9 cellular contexts compared by ENCODE assay signal in the genomic region with DNA sequence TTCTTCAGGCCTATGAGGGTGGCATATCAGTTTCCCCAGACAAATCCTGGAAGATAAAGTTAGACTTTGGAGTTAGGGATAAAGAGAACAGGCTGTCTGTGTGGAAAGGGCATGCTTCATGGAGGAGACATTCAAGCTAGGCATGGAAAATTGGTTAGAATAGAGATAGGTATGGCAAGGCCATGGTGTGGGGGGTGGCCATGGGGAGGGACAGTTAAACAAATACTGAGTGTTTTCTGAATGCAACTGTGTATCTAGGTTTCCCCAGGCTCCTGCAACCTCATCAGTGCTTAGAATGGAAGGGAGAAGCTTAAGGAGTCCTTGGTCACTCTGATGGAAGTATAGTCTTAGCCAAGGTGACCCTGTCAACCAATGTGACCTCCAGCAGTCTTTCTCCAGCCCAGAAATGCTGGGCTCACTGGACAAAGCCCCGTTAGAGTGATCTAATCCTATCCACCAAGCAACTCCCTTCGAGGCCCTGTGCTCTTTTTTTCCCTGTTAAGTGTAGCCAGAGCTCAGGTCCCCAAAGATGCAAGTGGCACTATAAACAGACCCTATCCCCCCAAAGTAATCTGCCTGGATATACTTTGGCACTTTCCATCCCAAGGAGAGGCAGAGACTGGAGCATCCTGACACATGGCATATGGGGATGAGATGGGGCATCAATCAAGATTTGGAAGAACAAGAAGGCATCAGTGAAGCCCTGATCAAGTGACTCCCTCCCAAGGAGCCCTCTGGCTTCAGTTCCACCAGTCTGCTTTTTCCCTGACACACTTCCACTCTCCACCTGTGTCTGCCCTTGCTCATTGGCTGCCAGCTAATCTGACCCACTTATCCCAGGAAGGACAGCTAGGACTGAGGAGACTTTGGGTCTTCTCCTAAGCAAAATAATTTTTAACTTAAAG. TPM values are rescaled to one million over a fixed set of nuclear protein-coding genes. Genes with fewer than 3 reads are reported as not detected.
A peak's percentile ranks its signal among the peaks of the same experiment; 100 is the strongest.
DNase-seq lines count a peak whose midpoint lies in the region; ATAC-seq and TF ChIP-seq lines count a peak whose summit lies in the region.
"Had no signal": no experiment of that assay in that cellular context is flagged by ENCODE, and none has a peak within 500 bp of the region (broad histone marks: within the 10 kb centered on the region; RNA-seq: fewer than 3 reads in every experiment).

No MANE protein-coding gene starts in this region.

- intact Hi-C loops in sciatic nerve (cut with DNase I): no loop called here
- intact Hi-C loops in left colon (cut with DNase I, micrococcal nuclease): no loop called here

- TF ChIP-seq CTCF in cardiac fibroblast (IDR thresholded peaks at IDR 0.05; ENCODE audit: low read depth, low read length): no peak

- no peaks in the 10 kb centered on the region for H3K9me3 ChIP-seq in MG63

- H3K4me3 ChIP-seq in GM08714 (ENCODE audit: low read length) (peak overlapping the region; percentile 8; the same call in 1 of the 2 replicates), MG63 (peak overlapping the region; percentile 24), cardiac fibroblast (replicated peaks in 1 of 2; ENCODE audit: low read depth in 2 of 2, low read length in 2 of 2) (peak overlapping the region; percentile 5 to 49)

- no peaks in the 10 kb centered on the region for H3K27me3 ChIP-seq in MG63

- H3K36me3 ChIP-seq in MG63: peaks cover 20% of the 10 kb centered on the region

- DNase-seq in MG63 (no peak), cardiac fibroblast (ENCODE audit: low read depth in 2 of 2) (no peak), pons (ENCODE audit: low spot score) (peak; percentile 17), NOMO-1 treated with dmso at 0.1 percent for 144 hours (lab: John Stamatoyannopoulos, UW; ENCODE audit: unreplicated experiment) (no peak), sciatic nerve (ENCODE audit: low spot score) (no peak), left colon (no peak)
- no peak for DNase-seq in effector CD4-positive, alpha-beta T cell
- DNase-seq: Karpas-422 had no signal

- ATAC-seq in sciatic nerve: no peak
- ATAC-seq in left colon: no peak

RNA-seq across cellular contexts. Expression of a gene that starts 5.6 kb away (rescaled TPM):
- 3,484 and 3,839 TPM in 2 replicates for total RNA-seq in MG63 (2014; rRNA removed; shearing (Covaris generic); ENCODE audit: low replicate concordance)
- total RNA-seq in sciatic nerve: 385 TPM
- 100 to 1,000 TPM; 407 to 466 TPM for total RNA-seq in left colon

RNA-seq across cellular contexts. Expression of a gene that starts 35.7 kb away (rescaled TPM):
- 16.3 and 28.4 TPM in 2 replicates for total RNA-seq in MG63 (2014; rRNA removed; shearing (Covaris generic); ENCODE audit: low replicate concordance)
- 113 TPM for total RNA-seq in sciatic nerve
- total RNA-seq in left colon: 10 to 100 TPM; 39.1 to 40.8 TPM

RNA-seq across cellular contexts. Expression of a gene that starts 39.0 kb away (rescaled TPM):
- not detected in 2 replicates for total RNA-seq in MG63 (2014; rRNA removed; shearing (Covaris generic); ENCODE audit: low replicate concordance)
- 6.7 TPM for total RNA-seq in sciatic nerve
- total RNA-seq in left colon: 1 to 10 TPM; 1.0 to 6.3 TPM
